In genomic region chr12:88973998-88974397, GRCh38 we compare ENCODE assay signal across 23 cellular contexts.
DNase-seq lines count a peak whose midpoint lies in the region; ATAC-seq, FAIRE-seq and TF ChIP-seq lines count a peak whose summit lies in the region.
"Had no signal": no experiment of that assay in that cellular context is flagged by ENCODE, and none has a peak within 500 bp of the region (broad histone marks: within the 10 kb centered on the region; RNA-seq: fewer than 3 reads in every experiment).

No MANE protein-coding gene starts in this region.

- TF ChIP-seq POLR2A in HepG2 (IDR thresholded peaks at IDR 0.05; ENCODE audit: insufficient read depth in 1 of 2, low read depth in 2 of 2, low read length in 2 of 2) (no peak), right lobe of liver (IDR thresholded peaks at IDR 0.05) (no peak), IMR-90 (IDR thresholded peaks at IDR 0.05; ENCODE audit: low read depth, low read length) (no peak)

- BruUV-seq in HepG2 (replicated peaks; lab: Mats Ljungman, UMichigan): no TSS peak
- BruUV-seq in IMR-90 (replicated peaks; lab: Mats Ljungman, UMichigan): no TSS peak

- H3K9me1 ChIP-seq in IMR-90 (ENCODE audit: insufficient read depth, low read length): no peaks in the 10 kb centered on the region

- no peak for TF ChIP-seq RAD21 in HepG2 (CRISPR knock-in tag; IDR thresholded peaks at IDR 0.05)
- TF ChIP-seq RAD21 in IMR-90 (IDR thresholded peaks at IDR 0.05; ENCODE audit: low read length): no peak

- CTCF ChIA-PET in HepG2 (lab: Yijun Ruan, JAX; ENCODE audit: low intra/inter-chr PET ratio, low total read pairs) (no interaction called here), IMR-90 (lab: Yijun Ruan, JAX) (interaction anchor here (1.2 kb wide), 1 partner anchor 16 kb away, joined by 4 read pairs; no protein-coding TSS in a partner anchor), HEK293T (lab: Yijun Ruan, JAX) (no interaction called here)

- no peak overlapping the region for H4K8ac ChIP-seq in IMR-90 (ENCODE audit: low read depth in 2 of 2, low read length in 2 of 2)

- H3K27ac ChIP-seq in HepG2 (ENCODE audit: extremely low read length, insufficient read depth, low read length) (no peak overlapping the region), right lobe of liver (no peak overlapping the region), IMR-90 (ENCODE audit: insufficient read depth, low read length) (no peak overlapping the region), small intestine (ENCODE audit: low read depth in 1 of 2, low read length in 1 of 2) (no peak overlapping the region)
- H3K27ac ChIP-seq: 22Rv1, BLaER1 had no signal

- no peaks in the 10 kb centered on the region for H3K79me2 ChIP-seq in HepG2 (ENCODE audit: insufficient read depth, low read length)

- no peaks in the 10 kb centered on the region for H3K4me1 ChIP-seq in HepG2 (ENCODE audit: insufficient read depth, low read length)
- H3K4me1 ChIP-seq in right lobe of liver: no peaks in the 10 kb centered on the region
- no peaks in the 10 kb centered on the region for H3K4me1 ChIP-seq in IMR-90 (ENCODE audit: control insufficient read depth, insufficient read depth, low read length)
- no peaks in the 10 kb centered on the region for H3K4me1 ChIP-seq in small intestine (ENCODE audit: control insufficient read depth in 2 of 2, insufficient read depth in 1 of 2, low read depth in 1 of 2, low read length in 1 of 2)
- H3K4me1 ChIP-seq: BE2C, BLaER1 had no signal

- intact Hi-C loops in HepG2 (cut with micrococcal nuclease; ENCODE audit: unreplicated experiment) (no loop called here), right lobe of liver (cut with DNase I) (no loop called here), IMR-90 (cut with micrococcal nuclease) (no loop called here)

- no peak overlapping the region for H4K5ac ChIP-seq in IMR-90 (ENCODE audit: low read depth, low read length)

- in situ Hi-C loops in HepG2 (cut with HindIII; ENCODE audit: extremely low pct_ligation_motif_present, low pct_unique_long_range_greater_than_20kb): no loop called here
- in situ Hi-C loops in IMR-90 (cut with MboI; ENCODE audit: low sequenced_read_pairs): no loop called here

- H3K36me3 ChIP-seq in HepG2 (replicated peaks in 1 of 2; ENCODE audit: control insufficient read depth in 1 of 2, insufficient read depth in 2 of 2, low read length in 2 of 2): no peaks in the 10 kb centered on the region
- no peaks in the 10 kb centered on the region for H3K36me3 ChIP-seq in right lobe of liver
- H3K36me3 ChIP-seq in IMR-90 (ENCODE audit: control insufficient read depth, insufficient read depth, low read length): no peaks in the 10 kb centered on the region
- no peaks in the 10 kb centered on the region for H3K36me3 ChIP-seq in small intestine (ENCODE audit: control insufficient read depth in 2 of 2, insufficient read depth in 2 of 2, low read length in 2 of 2)
- H3K36me3 ChIP-seq: BE2C, BLaER1 had no signal

- H3K18ac ChIP-seq in IMR-90 (ENCODE audit: low read depth, low read length): no peak overlapping the region

- H3K4me2 ChIP-seq in HepG2 (ENCODE audit: low read depth, low read length) (no peak overlapping the region), IMR-90 (ENCODE audit: low read depth, low read length) (no peak overlapping the region)
- H3K4me2 ChIP-seq: BLaER1 had no signal

- DNase-seq in HepG2 (ENCODE audit: low spot score) (no peak), right lobe of liver (no peak), IMR-90 (no peak), small intestine (no peak), HEK293T (ENCODE audit: extremely low spot score) (no peak)
- DNase-seq: ACHN; BE2C; C1 segment of cervical spinal cord; CD4-positive, alpha-beta memory T cell; CD4-positive, CD25-positive, alpha-beta regulatory T cell; CD8-positive, alpha-beta memory T cell; COR-L47; DMS 273 treated with DMSO at 0.1 percent for 48 hours; DMS153; DMS53; DMS79; DND-41; EL; GF-D8 had no signal

- dilution Hi-C loops in IMR-90 (cut with HindIII; ENCODE audit: low sequenced_read_pairs, unreplicated experiment): no loop called here

- no peak for FAIRE-seq in HepG2 (lab: Jason Lieb, UNC)
- peak; percentile 5 for FAIRE-seq in small intestine (lab: Jason Lieb, UNC)
- FAIRE-seq: GM12891 had no signal

- no peaks in the 10 kb centered on the region for H3K9me3 ChIP-seq in HepG2 (ENCODE audit: low read length)
- H3K9me3 ChIP-seq in right lobe of liver: no peaks in the 10 kb centered on the region
- H3K9me3 ChIP-seq in IMR-90 (ENCODE audit: control insufficient read depth, insufficient read depth, low read length): no peaks in the 10 kb centered on the region
- H3K9me3 ChIP-seq in small intestine (ENCODE audit: control insufficient read depth, low read depth): no peaks in the 10 kb centered on the region
- H3K9me3 ChIP-seq: BE2C, BLaER1 had no signal

- H4K20me1 ChIP-seq in HepG2 (ENCODE audit: insufficient read depth, low read length) (no peaks in the 10 kb centered on the region), IMR-90 (ENCODE audit: insufficient read depth, low read length) (no peaks in the 10 kb centered on the region)
- H4K20me1 ChIP-seq: BLaER1 had no signal

- H2AK9ac ChIP-seq in IMR-90 (replicated peaks; ENCODE audit: low read depth, low read length, poor library complexity): no peak overlapping the region

- H2BK20ac ChIP-seq in IMR-90 (ENCODE audit: low read depth, low read length): no peak overlapping the region

- no peak overlapping the region for H3K9ac ChIP-seq in HepG2 (ENCODE audit: insufficient read depth, low read depth, low read length)
- H3K9ac ChIP-seq in IMR-90 (ENCODE audit: low read depth, low read length): no peak overlapping the region
- H3K9ac ChIP-seq: BLaER1 had no signal

- H3K56ac ChIP-seq in IMR-90 (ENCODE audit: extremely low read depth, insufficient read depth, low read length): no peak overlapping the region

- no peak overlapping the region for H3K4ac ChIP-seq in IMR-90 (ENCODE audit: low read depth, low read length)

- H2BK15ac ChIP-seq in IMR-90 (ENCODE audit: low read depth, low read length): no peak overlapping the region

- H2BK5ac ChIP-seq in IMR-90 (ENCODE audit: low read depth, low read length, poor library complexity, severe bottlenecking): no peak overlapping the region

- TF ChIP-seq CTCF in HepG2 (CRISPR knock-in tag; IDR thresholded peaks at IDR 0.05) (no peak), right lobe of liver (IDR thresholded peaks at IDR 0.05) (no peak), IMR-90 (conservative IDR thresholded peaks at IDR 0.05; ENCODE audit: low read depth, low read length) (no peak)

- POLR2A ChIA-PET in HepG2 (lab: Yijun Ruan, JAX): no interaction called here
- POLR2A ChIA-PET in IMR-90 (lab: Charles Lee; ENCODE audit: unreplicated experiment): no interaction called here
- POLR2A ChIA-PET in HEK293T (lab: Yijun Ruan, JAX): no interaction called here

- TF ChIP-seq EP300 in HepG2 (IDR thresholded peaks at IDR 0.05; ENCODE audit: low read depth in 2 of 2, low read length in 2 of 2) (no peak), HepG2 (CRISPR knock-in tag; IDR thresholded peaks at IDR 0.05; ENCODE audit: borderline replicate concordance) (no peak)

- H3K14ac ChIP-seq in IMR-90 (replicated peaks; ENCODE audit: low read depth, low read length): no peak overlapping the region

- no peak overlapping the region for H2AK5ac ChIP-seq in IMR-90 (ENCODE audit: low read depth, low read length)

- 88% methylated on average over 1 of the region's 1 CpG for WGBS in HepG2 (ENCODE audit: low lambda C conversion rate)
- 95% methylated on average over 1 of the region's 1 CpG for WGBS in right lobe of liver (ENCODE audit: insufficient coverage, low coverage, low lambda C conversion rate, missing lambda C conversion rate)
- WGBS in IMR-90 (ENCODE audit: extremely low coverage in 2 of 2, insufficient read length in 1 of 2), 2 experiments: no CpG with 5 or more reads among the region's 1 CpG
- WGBS in small intestine, 3 donors: 97 to 100% (median 98%) methylated on average over 1 of the region's 1 CpG

- ATAC-seq in HepG2: no peak
- ATAC-seq in right lobe of liver: no peak
- no peak for ATAC-seq in IMR-90 (ENCODE audit: low read depth)
- no peak for ATAC-seq in GM18519 (IDR thresholded peaks at IDR 0.05; ENCODE audit: low FRiP score, unreplicated experiment)

- no peak overlapping the region for H3K4me3 ChIP-seq in HepG2 (replicated peaks in 1 of 3; ENCODE audit: insufficient read depth in 1 of 3, low read depth in 2 of 3, low read length in 3 of 3)
- H3K4me3 ChIP-seq in right lobe of liver: no peak overlapping the region
- no peak overlapping the region for H3K4me3 ChIP-seq in IMR-90 (ENCODE audit: insufficient read depth, low read depth, low read length)
- H3K4me3 ChIP-seq in small intestine (ENCODE audit: low read depth in 1 of 2, low read length in 2 of 2): no peak overlapping the region
- H3K4me3 ChIP-seq: BLaER1 had no signal

- no peaks in the 10 kb centered on the region for H3K27me3 ChIP-seq in HepG2 (ENCODE audit: control insufficient read depth in 1 of 2, insufficient read depth in 2 of 2, low read length in 2 of 2)
- H3K27me3 ChIP-seq in right lobe of liver: no peaks in the 10 kb centered on the region
- H3K27me3 ChIP-seq in IMR-90 (ENCODE audit: control insufficient read depth, insufficient read depth, low read length): no peaks in the 10 kb centered on the region
- H3K27me3 ChIP-seq in small intestine (ENCODE audit: control insufficient read depth in 2 of 2, insufficient read depth in 2 of 2, low read length in 2 of 2): no peaks in the 10 kb centered on the region
- H3K27me3 ChIP-seq: BE2C, BLaER1 had no signal

- H4K91ac ChIP-seq in IMR-90 (ENCODE audit: insufficient read depth, low read depth, low read length): no peak overlapping the region

- no peak overlapping the region for H2AFZ ChIP-seq in HepG2 (ENCODE audit: low read length)
- H2AFZ ChIP-seq in IMR-90 (replicated peaks; ENCODE audit: low read length, poor library complexity): no peak overlapping the region

- H2BK120ac ChIP-seq in IMR-90 (ENCODE audit: low read depth, low read length): no peak overlapping the region

- no peak overlapping the region for H3K23ac ChIP-seq in IMR-90 (ENCODE audit: low read depth, low read length)

- no peaks in the 10 kb centered on the region for H3K79me1 ChIP-seq in IMR-90 (ENCODE audit: low read depth in 1 of 2, low read length in 2 of 2)

TF ChIP-seq in HepG2, 621 proteins besides CTCF, POLR2A, EP300 and RAD21 (continues in another document):
- no peak for TF ChIP-seq MIER2 (CRISPR knock-in tag; IDR thresholded peaks at IDR 0.05)

TF ChIP-seq in IMR-90, 13 proteins besides CTCF, POLR2A, EP300 and RAD21:
- TF ChIP-seq RCOR1 (IDR thresholded peaks at IDR 0.05; ENCODE audit: insufficient replicate concordance, low read length) (no peak), MAFK (IDR thresholded peaks at IDR 0.05; ENCODE audit: low read depth, low read length) (peak; percentile 73)

TF ChIP-seq in HEK293T, 16 proteins besides CTCF, POLR2A, EP300 and RAD21 (continues in another document):
- TF ChIP-seq SUZ12 (IDR thresholded peaks at IDR 0.05): no peak
- no peak for TF ChIP-seq HDGF (IDR thresholded peaks at IDR 0.05; ENCODE audit: borderline replicate concordance)
- no peak for TF ChIP-seq TARDBP (IDR thresholded peaks at IDR 0.05)
- TF ChIP-seq ZNF384 (IDR thresholded peaks at IDR 0.05): no peak
- no peak for TF ChIP-seq ELF4 (IDR thresholded peaks at IDR 0.05)
- no peak for TF ChIP-seq NFRKB (IDR thresholded peaks at IDR 0.05)
- TF ChIP-seq ARNT (IDR thresholded peaks at IDR 0.05): no peak
- TF ChIP-seq BHLHE40 (IDR thresholded peaks at IDR 0.05; ENCODE audit: borderline replicate concordance): no peak
